16 cellular contexts compared by ENCODE assay signal in genomic region chr1:171910786-171911185, GRCh38.
DNase-seq lines count a peak whose midpoint lies in the region; ATAC-seq and TF ChIP-seq lines count a peak whose summit lies in the region.
"Had no signal": no experiment of that assay in that cellular context is flagged by ENCODE, and none has a peak within 500 bp of the region (broad histone marks: within the 10 kb centered on the region; RNA-seq: fewer than 3 reads in every experiment).

No MANE protein-coding gene starts in this region.

- peaks cover 32% of the 10 kb centered on the region for H3K4me1 ChIP-seq in mammary epithelial cell (ENCODE audit: insufficient read depth, low read length)
- H3K4me1 ChIP-seq in breast epithelium, result no peaks in the 10 kb centered on the region
- H3K4me1 ChIP-seq in iPS-20b (ENCODE audit: insufficient read depth, low read length), result peaks cover 16% of the 10 kb centered on the region; the same call in 1 of the 2 replicates

- BruUV-seq in mammary epithelial cell (replicated peaks; lab: Mats Ljungman, UMichigan), result no TSS peak

- H3K79me2 ChIP-seq in mammary epithelial cell (ENCODE audit: insufficient read depth, low read length), result no peaks in the 10 kb centered on the region

- no peak overlapping the region for H2AFZ ChIP-seq in mammary epithelial cell (ENCODE audit: low read depth, low read length)

- no peaks in the 10 kb centered on the region for H3K27me3 ChIP-seq in mammary epithelial cell (ENCODE audit: insufficient read depth, low read length)
- H3K27me3 ChIP-seq in breast epithelium, result no peaks in the 10 kb centered on the region
- no peaks in the 10 kb centered on the region for H3K27me3 ChIP-seq in iPS-20b (ENCODE audit: insufficient read depth, low read length)
- H3K27me3 ChIP-seq: BLaER1 treated with 17β-estradiol and CSF1 and Interleukin-3, amounts not matched to agents 10 nM and 100 nM; SJSA1 had no signal

- peak overlapping the region; percentile 12 for H3K4me2 ChIP-seq in mammary epithelial cell (ENCODE audit: insufficient read depth, low read depth, low read length)
- H3K4me2 ChIP-seq: BLaER1 treated with 17β-estradiol and CSF1 and Interleukin-3, amounts not matched to agents 10 nM and 100 nM had no signal

- TF ChIP-seq CTCF in mammary epithelial cell (conservative IDR thresholded peaks at IDR 0.05 in 1 of 2, IDR thresholded peaks at IDR 0.05 in 1 of 2; ENCODE audit: extremely low read depth in 1 of 2, insufficient read depth in 1 of 2, low read depth in 1 of 2, low read length in 2 of 2), result no peak
- no peak for TF ChIP-seq CTCF in breast epithelium (IDR thresholded peaks at IDR 0.05)
- TF ChIP-seq CTCF in WTC11 (IDR thresholded peaks at IDR 0.05), result no peak

- H3K9ac ChIP-seq in mammary epithelial cell (ENCODE audit: insufficient read depth, low read length), result no peak overlapping the region
- no peak overlapping the region; the same call in 1 of the 2 replicates for H3K9ac ChIP-seq in iPS-20b (ENCODE audit: low read depth, low read length)
- H3K9ac ChIP-seq: BLaER1 treated with 17β-estradiol and CSF1 and Interleukin-3, amounts not matched to agents 10 nM and 100 nM had no signal

- H3K27ac Mint-ChIP-seq in WTC11, result peak overlapping the region; percentile 77; the same call in 1 of the 2 replicates
- no peak overlapping the region for H3K27ac Mint-ChIP-seq in activated T-helper 17 cell treated with anti-CD3 and anti-CD28 coated beads, Interleukin-2, amount 50 U/mL, for 72 hours

- no peaks in the 10 kb centered on the region for H4K20me1 ChIP-seq in mammary epithelial cell (ENCODE audit: insufficient read depth, low read length)
- H4K20me1 ChIP-seq: BLaER1 treated with 17β-estradiol and CSF1 and Interleukin-3, amounts not matched to agents 10 nM and 100 nM had no signal

- ATAC-seq in WTC11 (peak; percentile 12; the same call in 1 of the 2 replicates), GM18505 (IDR thresholded peaks at IDR 0.05; ENCODE audit: unreplicated experiment) (no peak), GM21619 (IDR thresholded peaks at IDR 0.05; ENCODE audit: unreplicated experiment) (no peak)
- no peak for ATAC-seq in activated T-helper 17 cell treated with anti-CD3 and anti-CD28 coated beads, Interleukin-2, amount 50 U/mL, for 72 hours (replicated peaks)
- ATAC-seq: HCT116 had no signal

- H3K36me3 Mint-ChIP-seq in WTC11, result no peaks in the 10 kb centered on the region
- H3K36me3 Mint-ChIP-seq in activated T-helper 17 cell treated with anti-CD3 and anti-CD28 coated beads, Interleukin-2, amount 50 U/mL, for 72 hours (ENCODE audit: low read depth), result no peaks in the 10 kb centered on the region

- H3K27ac ChIP-seq in mammary epithelial cell (ENCODE audit: insufficient read depth, low read depth, low read length), result no peak overlapping the region
- no peak overlapping the region for H3K27ac ChIP-seq in breast epithelium
- H3K27ac ChIP-seq in iPS-20b (ENCODE audit: low read length), result peak overlapping the region; percentile 18
- H3K27ac ChIP-seq: BLaER1 treated with 17β-estradiol and CSF1 and Interleukin-3, amounts not matched to agents 10 nM and 100 nM; SJSA1 had no signal

- H3K4me1 Mint-ChIP-seq in WTC11, result peaks cover 35% of the 10 kb centered on the region
- no peaks in the 10 kb centered on the region for H3K4me1 Mint-ChIP-seq in activated T-helper 17 cell treated with anti-CD3 and anti-CD28 coated beads, Interleukin-2, amount 50 U/mL, for 72 hours

- peak; percentile 40 for DNase-seq in mammary epithelial cell
- DNase-seq in breast epithelium (ENCODE audit: low spot score in 2 of 2), result no peak
- DNase-seq in WTC11 (ENCODE audit: low spot score), result no peak
- DNase-seq in NCI-H446 (lab: John Stamatoyannopoulos, UW), result no peak
- DNase-seq: 8988T, NCI-H1048, NCI-H1694, NCI-H774 had no signal

- dilution Hi-C loops in mammary epithelial cell (cut with HindIII; ENCODE audit: low sequenced_read_pairs), result no loop called here

- H3K36me3 ChIP-seq in mammary epithelial cell (ENCODE audit: insufficient read depth, low read length) (no peaks in the 10 kb centered on the region), breast epithelium (no peaks in the 10 kb centered on the region), iPS-20b (ENCODE audit: insufficient read depth, low read depth, low read length) (no peaks in the 10 kb centered on the region)
- H3K36me3 ChIP-seq: BLaER1 treated with 17β-estradiol and CSF1 and Interleukin-3, amounts not matched to agents 10 nM and 100 nM; SJSA1 had no signal

- no peak overlapping the region for H3K4me3 ChIP-seq in mammary epithelial cell (replicated peaks in 1 of 3; ENCODE audit: insufficient read depth in 1 of 3, low read depth in 2 of 3, low read length in 3 of 3)
- H3K4me3 ChIP-seq in breast epithelium, result no peak overlapping the region
- no peak overlapping the region; the same call in 1 of the 2 replicates for H3K4me3 ChIP-seq in iPS-20b (ENCODE audit: low read length)
- H3K4me3 ChIP-seq: BLaER1 treated with 17β-estradiol and CSF1 and Interleukin-3, amounts not matched to agents 10 nM and 100 nM; K562; SJSA1 had no signal

- intact Hi-C loops in mammary epithelial cell (cut with micrococcal nuclease) (no loop called here), breast epithelium (cut with DNase I; ENCODE audit: low total_unique reads) (no loop called here)

- H3K27me3 Mint-ChIP-seq in WTC11 (ENCODE audit: low read depth), result no peaks in the 10 kb centered on the region
- H3K27me3 Mint-ChIP-seq in activated T-helper 17 cell treated with anti-CD3 and anti-CD28 coated beads, Interleukin-2, amount 50 U/mL, for 72 hours, result no peaks in the 10 kb centered on the region

- 0% methylated on average over 2 of the region's 2 CpGs for WGBS in mammary epithelial cell (ENCODE audit: low coverage, missing lambda C conversion rate)

- no peak overlapping the region for H3K4me3 Mint-ChIP-seq in WTC11
- H3K4me3 Mint-ChIP-seq in activated T-helper 17 cell treated with anti-CD3 and anti-CD28 coated beads, Interleukin-2, amount 50 U/mL, for 72 hours, result no peak overlapping the region

- CTCF ChIA-PET in mammary epithelial cell (lab: Charles Lee; ENCODE audit: low non-redundant PET) (no interaction called here), WTC11 (lab: Charles Lee) (interaction anchor here (0.8 to 2.5 kb wide), 4 partner anchors 12 to 92 kb away, joined by 3 to 8 read pairs (median 4); no protein-coding TSS in a partner anchor)

- POLR2A ChIA-PET in WTC11 (lab: Charles Lee), result no interaction called here

- no peaks in the 10 kb centered on the region for H3K9me3 Mint-ChIP-seq in WTC11
- H3K9me3 Mint-ChIP-seq in activated T-helper 17 cell treated with anti-CD3 and anti-CD28 coated beads, Interleukin-2, amount 50 U/mL, for 72 hours, result no peaks in the 10 kb centered on the region

- in situ Hi-C loops in mammary epithelial cell (cut with MboI; ENCODE audit: low sequenced_read_pairs in 2 of 2), result no loop called here

- TF ChIP-seq POLR2A in breast epithelium (IDR thresholded peaks at IDR 0.05) (no peak), GM18505 (IDR thresholded peaks at IDR 0.05; ENCODE audit: borderline replicate concordance, extremely low read depth, insufficient read depth, insufficient read length) (no peak)

- H3K9me3 ChIP-seq in mammary epithelial cell (replicated peaks; ENCODE audit: insufficient read depth, low read length) (no peaks in the 10 kb centered on the region), breast epithelium (no peaks in the 10 kb centered on the region), iPS-20b (ENCODE audit: insufficient read depth, low read depth, low read length) (no peaks in the 10 kb centered on the region)
- H3K9me3 ChIP-seq: BLaER1 treated with 17β-estradiol and CSF1 and Interleukin-3, amounts not matched to agents 10 nM and 100 nM; SJSA1 had no signal

TF ChIP-seq in WTC11, 78 proteins besides CTCF, POLR2A, EP300 and RAD21:
- TF ChIP-seq CREB1 (CRISPR knock-in tag; IDR thresholded peaks at IDR 0.05) (no peak), ZNF232 (CRISPR knock-in tag; IDR thresholded peaks at IDR 0.05) (no peak), SMAD4 (CRISPR knock-in tag; IDR thresholded peaks at IDR 0.05) (no peak), FOXP1 (CRISPR knock-in tag; IDR thresholded peaks at IDR 0.05; ENCODE audit: borderline replicate concordance) (no peak), ZNF416 (CRISPR knock-in tag; IDR thresholded peaks at IDR 0.05) (no peak)
- TF ChIP-seq, protein P1, sequence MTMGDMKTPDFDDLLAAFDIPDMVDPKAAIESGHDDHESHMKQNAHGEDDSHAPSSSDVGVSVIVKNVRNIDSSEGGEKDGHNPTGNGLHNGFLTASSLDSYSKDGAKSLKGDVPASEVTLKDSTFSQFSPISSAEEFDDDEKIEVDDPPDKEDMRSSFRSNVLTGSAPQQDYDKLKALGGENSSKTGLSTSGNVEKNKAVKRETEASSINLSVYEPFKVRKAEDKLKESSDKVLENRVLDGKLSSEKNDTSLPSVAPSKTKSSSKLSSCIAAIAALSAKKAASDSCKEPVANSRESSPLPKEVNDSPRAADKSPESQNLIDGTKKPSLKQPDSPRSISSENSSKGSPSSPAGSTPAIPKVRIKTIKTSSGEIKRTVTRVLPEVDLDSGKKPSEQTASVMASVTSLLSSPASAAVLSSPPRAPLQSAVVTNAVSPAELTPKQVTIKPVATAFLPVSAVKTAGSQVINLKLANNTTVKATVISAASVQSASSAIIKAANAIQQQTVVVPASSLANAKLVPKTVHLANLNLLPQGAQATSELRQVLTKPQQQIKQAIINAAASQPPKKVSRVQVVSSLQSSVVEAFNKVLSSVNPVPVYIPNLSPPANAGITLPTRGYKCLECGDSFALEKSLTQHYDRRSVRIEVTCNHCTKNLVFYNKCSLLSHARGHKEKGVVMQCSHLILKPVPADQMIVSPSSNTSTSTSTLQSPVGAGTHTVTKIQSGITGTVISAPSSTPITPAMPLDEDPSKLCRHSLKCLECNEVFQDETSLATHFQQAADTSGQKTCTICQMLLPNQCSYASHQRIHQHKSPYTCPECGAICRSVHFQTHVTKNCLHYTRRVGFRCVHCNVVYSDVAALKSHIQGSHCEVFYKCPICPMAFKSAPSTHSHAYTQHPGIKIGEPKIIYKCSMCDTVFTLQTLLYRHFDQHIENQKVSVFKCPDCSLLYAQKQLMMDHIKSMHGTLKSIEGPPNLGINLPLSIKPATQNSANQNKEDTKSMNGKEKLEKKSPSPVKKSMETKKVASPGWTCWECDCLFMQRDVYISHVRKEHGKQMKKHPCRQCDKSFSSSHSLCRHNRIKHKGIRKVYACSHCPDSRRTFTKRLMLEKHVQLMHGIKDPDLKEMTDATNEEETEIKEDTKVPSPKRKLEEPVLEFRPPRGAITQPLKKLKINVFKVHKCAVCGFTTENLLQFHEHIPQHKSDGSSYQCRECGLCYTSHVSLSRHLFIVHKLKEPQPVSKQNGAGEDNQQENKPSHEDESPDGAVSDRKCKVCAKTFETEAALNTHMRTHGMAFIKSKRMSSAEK (CRISPR knock-in tag; IDR thresholded peaks at IDR 0.05; ENCODE audit: borderline replicate concordance), result no peak
- TF ChIP-seq, protein P2, sequence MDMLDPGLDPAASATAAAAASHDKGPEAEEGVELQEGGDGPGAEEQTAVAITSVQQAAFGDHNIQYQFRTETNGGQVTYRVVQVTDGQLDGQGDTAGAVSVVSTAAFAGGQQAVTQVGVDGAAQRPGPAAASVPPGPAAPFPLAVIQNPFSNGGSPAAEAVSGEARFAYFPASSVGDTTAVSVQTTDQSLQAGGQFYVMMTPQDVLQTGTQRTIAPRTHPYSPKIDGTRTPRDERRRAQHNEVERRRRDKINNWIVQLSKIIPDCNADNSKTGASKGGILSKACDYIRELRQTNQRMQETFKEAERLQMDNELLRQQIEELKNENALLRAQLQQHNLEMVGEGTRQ (CRISPR knock-in tag; IDR thresholded peaks at IDR 0.05), result no peak
TF ChIP-seq in WTC11: peak in this region for 0.
